Comparison of ENCODE assay signal across 1 cellular context in genomic region chr4:153451931-153452660, GRCh38.
TF ChIP-seq lines count a peak whose summit lies in the region.

No MANE protein-coding gene starts in this region.

TF ChIP-seq in GM23338, 12 proteins besides CTCF, POLR2A, EP300 and RAD21 (continued from another document):
- TF ChIP-seq ZNF331 (CRISPR knock-in tag; IDR thresholded peaks at IDR 0.05; ENCODE audit: low read depth), result no peak
- no peak for TF ChIP-seq CREB1 (CRISPR knock-in tag; IDR thresholded peaks at IDR 0.05; ENCODE audit: low read depth)
- no peak for TF ChIP-seq ETS1 (IDR thresholded peaks at IDR 0.05)
- TF ChIP-seq NANOG (IDR thresholded peaks at IDR 0.05; ENCODE audit: borderline replicate concordance), result no peak
- TF ChIP-seq POLR2AphosphoS5 (IDR thresholded peaks at IDR 0.05; ENCODE audit: low read depth), result no peak
- no peak for TF ChIP-seq EZH2phosphoT487 (IDR thresholded peaks at IDR 0.05; ENCODE audit: unreplicated experiment)
- TF ChIP-seq ZNF462 (CRISPR knock-in tag; IDR thresholded peaks at IDR 0.05), result no peak
